ENCODE assay signal across 1 cellular context in genomic region chr22:42719656-42720262, GRCh38.
TF ChIP-seq lines count a peak whose summit lies in the region.

No MANE protein-coding gene starts in this region.

TF ChIP-seq in H1, 55 proteins besides CTCF, POLR2A, EP300 and RAD21 (continued from another document):
- no peak for TF ChIP-seq USF2 (IDR thresholded peaks at IDR 0.05; ENCODE audit: low read length)
- TF ChIP-seq ATF2 (IDR thresholded peaks at IDR 0.05; ENCODE audit: low read length), result no peak
- peak; percentile 50 for TF ChIP-seq SUZ12 (IDR thresholded peaks at IDR 0.05; ENCODE audit: low read length)
- no peak for TF ChIP-seq RNF2 (IDR thresholded peaks at IDR 0.05; ENCODE audit: borderline replicate concordance, low read depth, low read length, missing control alignments, poor library complexity, severe bottlenecking)
- no peak for TF ChIP-seq EGR1 (IDR thresholded peaks at IDR 0.05; ENCODE audit: borderline replicate concordance, low read depth, low read length)
- no peak for TF ChIP-seq MAFK (IDR thresholded peaks at IDR 0.05; ENCODE audit: low read depth, low read length)
- TF ChIP-seq SIN3A (conservative IDR thresholded peaks at IDR 0.05 in 1 of 2, IDR thresholded peaks at IDR 0.05 in 1 of 2; ENCODE audit: low read depth in 1 of 2, low read length in 2 of 2), result peak in 1 of 2 experiments; percentile 37; a peak in 1 of 4 replicates
- TF ChIP-seq ZNF274 (IDR thresholded peaks at IDR 0.05; ENCODE audit: borderline replicate concordance, extremely low read depth, low read length), result no peak
- TF ChIP-seq NANOG (IDR thresholded peaks at IDR 0.05; ENCODE audit: insufficient read depth, low read depth, low read length, poor library complexity, severe bottlenecking), result no peak
- peak; percentile 47 for TF ChIP-seq E2F6 (IDR thresholded peaks at IDR 0.05)
- TF ChIP-seq BACH1 (IDR thresholded peaks at IDR 0.05; ENCODE audit: low read length), result 0 out of 2 replicates have a peak, but pooled peaks have one; percentile 4
- TF ChIP-seq KDM5A (IDR thresholded peaks at IDR 0.05; ENCODE audit: low read length), result no peak
